Comparison of ENCODE assay signal across 7 cellular contexts in genomic region chr2:108690001-108690400, GRCh38. TPM values are rescaled to one million over a fixed set of nuclear protein-coding genes. Genes with fewer than 3 reads are reported as not detected.
DNase-seq lines count a peak whose midpoint lies in the region; ATAC-seq and TF ChIP-seq lines count a peak whose summit lies in the region.
"Not testable (repeated sequence)": the region's sequence is repeated elsewhere in the genome, so short reads cannot be mapped to it uniquely, and the experiment has no call there.

No MANE protein-coding gene starts in this region.

- intact Hi-C loops in mucosa of descending colon (cut with DNase I, micrococcal nuclease) = not testable (repeated sequence)

- not testable (repeated sequence) for H3K4me1 ChIP-seq in mucosa of descending colon (ENCODE audit: low read depth)

- H3K36me3 ChIP-seq in mucosa of descending colon (ENCODE audit: low read depth) = not testable (repeated sequence)

- peak; percentile 30 for DNase-seq in dermis blood vessel endothelial cell
- DNase-seq in mucosa of descending colon = not testable (repeated sequence)

- H3K27ac ChIP-seq in VCaP = peak overlapping the region; percentile 66

- H3K9me3 ChIP-seq in mucosa of descending colon = not testable (repeated sequence)

- not testable (repeated sequence) for TF ChIP-seq CTCF in VCaP (conservative IDR thresholded peaks at IDR 0.05); mucosa of descending colon (IDR thresholded peaks at IDR 0.05)

- ATAC-seq in GM18870 (IDR thresholded peaks at IDR 0.05; ENCODE audit: unreplicated experiment) (peak; percentile 63), GM21526 (IDR thresholded peaks at IDR 0.05; ENCODE audit: low FRiP score, unreplicated experiment) (peak; percentile 52), HG02943 (IDR thresholded peaks at IDR 0.05; ENCODE audit: low read depth, unreplicated experiment) (peak; percentile 80), HG03575 (IDR thresholded peaks at IDR 0.05; ENCODE audit: extremely low read depth, insufficient number of reproducible peaks, low FRiP score, unreplicated experiment) (peak; percentile 68), mucosa of descending colon (peak; percentile 67)

- not testable (repeated sequence) for H3K4me3 ChIP-seq in mucosa of descending colon

RNA-seq across cellular contexts. Expression of gene RANBP2, which starts 29.3 kb away (rescaled TPM):
- 103 and 126 TPM in 2 replicates for total RNA-seq in dermis blood vessel endothelial cell
- 10 to 100 TPM; 48.3 to 81.0 (median 51.9) TPM for total RNA-seq in mucosa of descending colon
